Comparison of ENCODE assay signal across 1 cellular context in the genomic region with DNA sequence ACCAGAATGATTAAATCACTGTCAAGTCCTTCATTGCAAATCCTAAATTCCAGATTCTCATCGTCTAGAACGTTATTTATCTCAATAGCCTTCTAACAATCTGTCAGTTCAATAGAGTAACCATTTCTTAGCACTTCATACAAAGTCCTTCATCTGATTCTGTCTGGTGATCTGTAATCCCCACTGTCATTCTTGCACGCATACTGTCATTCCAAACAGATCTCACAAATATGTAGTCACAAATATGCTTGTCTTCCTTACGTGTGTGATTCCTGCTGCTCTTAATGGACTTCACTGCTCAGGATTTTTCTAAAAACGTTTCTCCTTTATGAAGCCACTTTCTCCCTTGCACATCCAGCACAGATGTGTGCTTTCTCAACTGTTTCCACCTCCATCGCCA.
TF ChIP-seq lines count a peak whose summit lies in the region.

No MANE protein-coding gene starts in this region.

TF ChIP-seq in IMR-90, 13 proteins besides CTCF, POLR2A, EP300 and RAD21:
- TF ChIP-seq MAZ (IDR thresholded peaks at IDR 0.05; ENCODE audit: borderline replicate concordance, low read depth, low read length) (no peak), CHD1 (IDR thresholded peaks at IDR 0.05; ENCODE audit: low read depth, low read length) (no peak), RFX5 (IDR thresholded peaks at IDR 0.05; ENCODE audit: low read depth, low read length) (no peak), CEBPB (IDR thresholded peaks at IDR 0.05; ENCODE audit: low read depth, low read length) (no peak), FOS (IDR thresholded peaks at IDR 0.05; ENCODE audit: low read depth, low read length) (no peak), NFE2L2 (IDR thresholded peaks at IDR 0.05; ENCODE audit: low read depth, low read length) (no peak), RCOR1 (IDR thresholded peaks at IDR 0.05; ENCODE audit: insufficient replicate concordance, low read length) (no peak)
- TF ChIP-seq, protein P1, sequence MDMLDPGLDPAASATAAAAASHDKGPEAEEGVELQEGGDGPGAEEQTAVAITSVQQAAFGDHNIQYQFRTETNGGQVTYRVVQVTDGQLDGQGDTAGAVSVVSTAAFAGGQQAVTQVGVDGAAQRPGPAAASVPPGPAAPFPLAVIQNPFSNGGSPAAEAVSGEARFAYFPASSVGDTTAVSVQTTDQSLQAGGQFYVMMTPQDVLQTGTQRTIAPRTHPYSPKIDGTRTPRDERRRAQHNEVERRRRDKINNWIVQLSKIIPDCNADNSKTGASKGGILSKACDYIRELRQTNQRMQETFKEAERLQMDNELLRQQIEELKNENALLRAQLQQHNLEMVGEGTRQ (IDR thresholded peaks at IDR 0.05; ENCODE audit: low read depth, low read length): no peak
